ENCODE assay signal across 11 cellular contexts in genomic region chr1:223770621-223771315, GRCh38. TPM values are rescaled to one million over a fixed set of nuclear protein-coding genes. Genes with fewer than 3 reads are reported as not detected.
A peak's percentile ranks its signal among the peaks of the same experiment; 100 is the strongest.
DNase-seq lines count a peak whose midpoint lies in the region; ATAC-seq and TF ChIP-seq lines count a peak whose summit lies in the region.
"Had no signal": no experiment of that assay in that cellular context is flagged by ENCODE, and none has a peak within 500 bp of the region (broad histone marks: within the 10 kb centered on the region; RNA-seq: fewer than 3 reads in every experiment).

No MANE protein-coding gene starts in this region.

- H3K27ac ChIP-seq in CD8-positive, alpha-beta memory T cell (ENCODE audit: low read depth, low read length) = peak overlapping the region; percentile 58
- H3K27ac ChIP-seq in right atrium auricular region = peak overlapping the region; percentile 63 to 67
- peak overlapping the region; percentile 62 for H3K27ac ChIP-seq in skeletal muscle tissue (ENCODE audit: low read depth, low read length)

- H3K4me3 ChIP-seq in CD8-positive, alpha-beta memory T cell (ENCODE audit: low read length) = no peak overlapping the region
- H3K4me3 ChIP-seq in right atrium auricular region (no peak overlapping the region), skeletal muscle tissue (ENCODE audit: low read length in 3 of 3) (no peak overlapping the region), mucosa of descending colon (no peak overlapping the region)

- ATAC-seq in activated CD8-positive, alpha-beta memory T cell treated with anti-CD3 and anti-CD28 coated beads, Interleukin-2, amount 10 ng/mL, durations not matched to agents 7 days and 5 days = no peak
- ATAC-seq in mucosa of descending colon (no peak), omental fat pad (ENCODE audit: low FRiP score) (no peak)

- CTCF ChIA-PET in CD8-positive, alpha-beta memory T cell (lab: Charles Lee) = no interaction called here
- CTCF ChIA-PET in activated CD8-positive, alpha-beta memory T cell treated with anti-CD3 and anti-CD28 coated beads, Interleukin-2, amount 10 ng/mL, durations not matched to agents 7 days and 5 days (lab: Charles Lee) = interaction anchor here (1.0 to 3.0 kb wide), 2 partner anchors 22 to 72 kb away, joined by 3 to 15 read pairs; no protein-coding TSS in a partner anchor

- H3K4me1 ChIP-seq in CD8-positive, alpha-beta memory T cell (ENCODE audit: insufficient read depth, low read length) = peaks cover 10% of the 10 kb centered on the region
- H3K4me1 ChIP-seq in right atrium auricular region (peaks cover 0 to 33% of the 10 kb centered on the region in 2 donors), skeletal muscle tissue (ENCODE audit: control insufficient read depth in 3 of 3, insufficient read depth in 3 of 3, low read length in 3 of 3) (peaks cover 17 to 23% (median 18%) of the 10 kb centered on the region in 3 donors), mucosa of descending colon (ENCODE audit: low read depth) (peaks cover 2% of the 10 kb centered on the region)

- H3K27ac Mint-ChIP-seq in CD8-positive, alpha-beta memory T cell = peak overlapping the region in 7 of 8 donors; percentile 40 to 86 (median 69)
- no peak overlapping the region for H3K27ac Mint-ChIP-seq in activated CD8-positive, alpha-beta memory T cell treated with anti-CD3 and anti-CD28 coated beads, Interleukin-2, amount 10 ng/mL, durations not matched to agents 7 days and 5 days

- peaks cover 54% of the 10 kb centered on the region for H3K36me3 ChIP-seq in CD8-positive, alpha-beta memory T cell (ENCODE audit: insufficient read depth, low read length)
- H3K36me3 ChIP-seq in right atrium auricular region = peaks cover 67% of the 10 kb centered on the region
- peaks cover 41 to 59% (median 54%) of the 10 kb centered on the region in 3 donors for H3K36me3 ChIP-seq in skeletal muscle tissue (ENCODE audit: control insufficient read depth in 3 of 3, insufficient read depth in 3 of 3, low read length in 3 of 3)
- no peaks in the 10 kb centered on the region for H3K36me3 ChIP-seq in mucosa of descending colon (ENCODE audit: low read depth)

- H3K4me1 Mint-ChIP-seq in CD8-positive, alpha-beta memory T cell = peaks cover 8 to 17% (median 16%) of the 10 kb centered on the region in 3 donors
- peaks cover 44% of the 10 kb centered on the region for H3K4me1 Mint-ChIP-seq in activated CD8-positive, alpha-beta memory T cell treated with anti-CD3 and anti-CD28 coated beads, Interleukin-2, amount 10 ng/mL, durations not matched to agents 7 days and 5 days
- H3K4me1 Mint-ChIP-seq: CD14-positive monocyte had no signal

- no peaks in the 10 kb centered on the region for H3K27me3 Mint-ChIP-seq in CD8-positive, alpha-beta memory T cell
- H3K27me3 Mint-ChIP-seq in activated CD8-positive, alpha-beta memory T cell treated with anti-CD3 and anti-CD28 coated beads, Interleukin-2, amount 10 ng/mL, durations not matched to agents 7 days and 5 days = no peaks in the 10 kb centered on the region
- H3K27me3 Mint-ChIP-seq: naive B cell had no signal

- H3K9me3 ChIP-seq in CD8-positive, alpha-beta memory T cell (ENCODE audit: low read length) = no peaks in the 10 kb centered on the region
- H3K9me3 ChIP-seq in right atrium auricular region (no peaks in the 10 kb centered on the region), skeletal muscle tissue (ENCODE audit: control insufficient read depth in 3 of 3, low read length in 3 of 3) (no peaks in the 10 kb centered on the region), mucosa of descending colon (no peaks in the 10 kb centered on the region)

- POLR2A ChIA-PET in CD8-positive, alpha-beta memory T cell (lab: Charles Lee) = no interaction called here

- no peak for DNase-seq in CD8-positive, alpha-beta memory T cell
- DNase-seq in activated CD8-positive, alpha-beta memory T cell treated with anti-CD3 and anti-CD28 coated beads, Interleukin-2, amount 10 ng/mL, durations not matched to agents 7 days and 5 days = peak; percentile 36
- peak; percentile 46 for DNase-seq in right atrium auricular region (ENCODE audit: low spot score)
- no peak for DNase-seq in mucosa of descending colon
- DNase-seq in islet precursor cell = no peak
- no peak for DNase-seq in omental fat pad (ENCODE audit: low spot score)
- DNase-seq in T-helper 1 cell = no peak
- DNase-seq: naive B cell, RPMI8226 had no signal

- H3K27me3 ChIP-seq in CD8-positive, alpha-beta memory T cell (ENCODE audit: insufficient read depth, low read length, poor library complexity, severe bottlenecking) = no peaks in the 10 kb centered on the region
- H3K27me3 ChIP-seq in right atrium auricular region (no peaks in the 10 kb centered on the region), skeletal muscle tissue (ENCODE audit: control insufficient read depth in 3 of 3, insufficient read depth in 3 of 3, low read length in 3 of 3) (no peaks in the 10 kb centered on the region)

- H3K36me3 Mint-ChIP-seq in CD8-positive, alpha-beta memory T cell = peaks cover 8 to 82% (median 28%) of the 10 kb centered on the region in 3 donors
- H3K36me3 Mint-ChIP-seq in activated CD8-positive, alpha-beta memory T cell treated with anti-CD3 and anti-CD28 coated beads, Interleukin-2, amount 10 ng/mL, durations not matched to agents 7 days and 5 days = peaks cover 66% of the 10 kb centered on the region

- intact Hi-C loops in mucosa of descending colon (cut with DNase I, micrococcal nuclease) = no loop called here

- TF ChIP-seq CTCF in right atrium auricular region (IDR thresholded peaks at IDR 0.05) (no peak), mucosa of descending colon (IDR thresholded peaks at IDR 0.05) (no peak), omental fat pad (IDR thresholded peaks at IDR 0.05) (no peak)

- H3K4me3 Mint-ChIP-seq in CD8-positive, alpha-beta memory T cell = no peak overlapping the region
- no peak overlapping the region for H3K4me3 Mint-ChIP-seq in activated CD8-positive, alpha-beta memory T cell treated with anti-CD3 and anti-CD28 coated beads, Interleukin-2, amount 10 ng/mL, durations not matched to agents 7 days and 5 days
- H3K4me3 Mint-ChIP-seq: CD14-positive monocyte, naive B cell had no signal

- H3K9me3 Mint-ChIP-seq in CD8-positive, alpha-beta memory T cell = no peaks in the 10 kb centered on the region
- peaks cover 2% of the 10 kb centered on the region for H3K9me3 Mint-ChIP-seq in activated CD8-positive, alpha-beta memory T cell treated with anti-CD3 and anti-CD28 coated beads, Interleukin-2, amount 10 ng/mL, durations not matched to agents 7 days and 5 days (ENCODE audit: low read depth)
- H3K9me3 Mint-ChIP-seq: CD14-positive monocyte, naive B cell had no signal

- peak overlapping the region in 2 of 3 donors; percentile 2 to 14 for H3K9ac ChIP-seq in skeletal muscle tissue (ENCODE audit: low read depth in 1 of 3, low read length in 3 of 3)

RNA-seq across cellular contexts. Expression of gene CAPN2, which starts 58.4 kb away (rescaled TPM):
- total RNA-seq in CD8-positive, alpha-beta memory T cell = 10 to 100 TPM; 79.8 to 82.9 TPM
- polyA plus RNA-seq in CD8-positive, alpha-beta memory T cell = 252 TPM
- 100 to 1,000 TPM; 183 to 255 TPM for total RNA-seq in activated CD8-positive, alpha-beta memory T cell treated with anti-CD3 and anti-CD28 coated beads, Interleukin-2, amount 10 ng/mL, durations not matched to agents 7 days and 5 days
- total RNA-seq in right atrium auricular region (10 to 100 TPM; 61.4 to 72.3 TPM), skeletal muscle tissue (78.8 TPM), mucosa of descending colon (100 to 1,000 TPM; 200 to 417 (median 305) TPM), omental fat pad (100 to 1,000 TPM; 171 to 314 (median 229) TPM)

Comparison
In these comparisons a context has a peak if more than half of its experiments do, and no peak if none do; other contexts are left out.
1. DNase-seq: peak in activated CD8-positive, alpha-beta memory T cell treated with anti-CD3 and anti-CD28 coated beads, Interleukin-2, amount 10 ng/mL, durations not matched to agents 7 days and 5 days (single experiment) and right atrium auricular region (single experiment); none in CD8-positive, alpha-beta memory T cell (0 of 5), mucosa of descending colon (0 of 3), islet precursor cell (single experiment), omental fat pad (single experiment) and T-helper 1 cell (0 of 5).
2. Peak in every context shown above with its lines, with median percentiles within 50 percentile points of each other: H3K27ac ChIP-seq.